ENCODE assay signal across 9 cellular contexts in genomic region chr6:108118359-108118724, GRCh38. TPM values are rescaled to one million over a fixed set of nuclear protein-coding genes. Genes with fewer than 3 reads are reported as not detected.
DNase-seq lines count a peak whose midpoint lies in the region; TF ChIP-seq lines count a peak whose summit lies in the region.
"Had no signal": no experiment of that assay in that cellular context is flagged by ENCODE, and none has a peak within 500 bp of the region (broad histone marks: within the 10 kb centered on the region; RNA-seq: fewer than 3 reads in every experiment).

No MANE protein-coding gene starts in this region.

- no peaks in the 10 kb centered on the region for H3K36me3 ChIP-seq in effector memory CD4-positive, alpha-beta T cell (ENCODE audit: control insufficient read depth, insufficient read depth, low read length)
- H3K36me3 ChIP-seq in neural progenitor cell (no peaks in the 10 kb centered on the region), brain microvascular endothelial cell (replicated peaks) (no peaks in the 10 kb centered on the region)

- intact Hi-C loops in CD14-positive monocyte (cut with micrococcal nuclease): loop anchor here in 1 of 2 donors (10.0 kb wide), 1 partner anchor 406 kb away; no protein-coding TSS in a partner anchor

- TF ChIP-seq CTCF in CD14-positive monocyte (IDR thresholded peaks at IDR 0.05) (no peak), neural progenitor cell (IDR thresholded peaks at IDR 0.05) (no peak), brain microvascular endothelial cell (IDR thresholded peaks at IDR 0.05; ENCODE audit: low read depth, low read length, missing control alignments) (no peak), endothelial cell (IDR thresholded peaks at IDR 0.05; ENCODE audit: unreplicated experiment) (no peak)

- DNase-seq in CD14-positive monocyte (ENCODE audit: low spot score): no peak
- no peak for DNase-seq in Jurkat, Clone E6-1 (ENCODE audit: low read depth, low spot score)
- no peak for DNase-seq in effector memory CD4-positive, alpha-beta T cell
- peak; percentile 33 for DNase-seq in neural progenitor cell (ENCODE audit: low spot score)
- no peak for DNase-seq in brain microvascular endothelial cell
- DNase-seq in occipital lobe (lab: John Stamatoyannopoulos, UW): no peak
- DNase-seq in HPDE6-E6E7 (ENCODE audit: extremely low spot score): no peak
- no peak for DNase-seq in endothelial cell (ENCODE audit: low spot score)

- H3K4me1 Mint-ChIP-seq in CD14-positive monocyte (peaks cover 61% of the 10 kb centered on the region), neural progenitor cell (peaks cover 59% of the 10 kb centered on the region), endothelial cell (ENCODE audit: unreplicated experiment) (peaks cover 39% of the 10 kb centered on the region)

- H3K27ac Mint-ChIP-seq in CD14-positive monocyte (no peak overlapping the region), neural progenitor cell (no peak overlapping the region), endothelial cell (ENCODE audit: unreplicated experiment) (no peak overlapping the region)

- peaks cover 43% of the 10 kb centered on the region for H3F3A ChIP-seq in neural progenitor cell (ENCODE audit: low read depth)

- H3K27me3 Mint-ChIP-seq in CD14-positive monocyte (ENCODE audit: low read depth in 3 of 3) (peaks cover 96 to 99% (median 98%) of the 10 kb centered on the region in 3 donors), neural progenitor cell (ENCODE audit: insufficient read depth, low read depth) (peaks cover 81% of the 10 kb centered on the region), endothelial cell (ENCODE audit: unreplicated experiment) (peaks cover 52% of the 10 kb centered on the region)

- no peak overlapping the region for H2AFZ ChIP-seq in neural progenitor cell (replicated peaks)

- no peaks in the 10 kb centered on the region for H3K9me3 ChIP-seq in effector memory CD4-positive, alpha-beta T cell (ENCODE audit: control insufficient read depth, low read length)
- no peaks in the 10 kb centered on the region for H3K9me3 ChIP-seq in neural progenitor cell (ENCODE audit: low read depth)

- H3K36me3 Mint-ChIP-seq in CD14-positive monocyte: peaks cover 23 to 34% of the 10 kb centered on the region in 2 donors
- H3K36me3 Mint-ChIP-seq in neural progenitor cell: no peaks in the 10 kb centered on the region
- peaks cover 8% of the 10 kb centered on the region for H3K36me3 Mint-ChIP-seq in endothelial cell (ENCODE audit: low read depth, unreplicated experiment)

- peaks cover 41% of the 10 kb centered on the region for H3K4me1 ChIP-seq in effector memory CD4-positive, alpha-beta T cell (ENCODE audit: control insufficient read depth, insufficient read depth, low read length, poor library complexity, severe bottlenecking)
- peaks cover 49% of the 10 kb centered on the region for H3K4me1 ChIP-seq in neural progenitor cell

- peak overlapping the region; percentile 81 for H3K4me2 ChIP-seq in neural progenitor cell

- H3K4me3 Mint-ChIP-seq in CD14-positive monocyte (peak overlapping the region; percentile 89 to 99), neural progenitor cell (peak overlapping the region; percentile 86), endothelial cell (ENCODE audit: unreplicated experiment) (no peak overlapping the region)

- no peaks in the 10 kb centered on the region for H3K79me2 ChIP-seq in neural progenitor cell (ENCODE audit: low read depth)

- peaks cover 71% of the 10 kb centered on the region for H4K20me1 ChIP-seq in neural progenitor cell (ENCODE audit: low read depth)

- in situ Hi-C loops in brain microvascular endothelial cell (cut with HindIII; ENCODE audit: low pct_ligation_motif_present, low sequenced_read_pairs): loop anchor here (25.0 kb wide), 1 partner anchor 369 kb away; no protein-coding TSS in a partner anchor

- peaks cover 2 to 57% (median 34%) of the 10 kb centered on the region in 7 donors for H3K9me3 Mint-ChIP-seq in CD14-positive monocyte
- H3K9me3 Mint-ChIP-seq in neural progenitor cell: no peaks in the 10 kb centered on the region
- no peaks in the 10 kb centered on the region for H3K9me3 Mint-ChIP-seq in endothelial cell (ENCODE audit: unreplicated experiment)

- H3K27ac ChIP-seq in effector memory CD4-positive, alpha-beta T cell (ENCODE audit: insufficient read depth, low read length, poor library complexity, severe bottlenecking): no peak overlapping the region
- H3K27ac ChIP-seq in neural progenitor cell (no peak overlapping the region), brain microvascular endothelial cell (no peak overlapping the region)

- H3K4me3 ChIP-seq in Jurkat, Clone E6-1 (ENCODE audit: low read length): peak overlapping the region; percentile 51
- H3K4me3 ChIP-seq in effector memory CD4-positive, alpha-beta T cell (ENCODE audit: insufficient read depth, low read depth, low read length, poor library complexity, severe bottlenecking): peak overlapping the region; percentile 81
- H3K4me3 ChIP-seq in neural progenitor cell (peak overlapping the region; percentile 48), brain microvascular endothelial cell (ENCODE audit: low read depth, low read length) (no peak overlapping the region)

- H3K27me3 ChIP-seq in effector memory CD4-positive, alpha-beta T cell (replicated peaks; ENCODE audit: control insufficient read depth, insufficient read depth, low read length, poor library complexity, severe bottlenecking): peaks cover 59% of the 10 kb centered on the region
- H3K27me3 ChIP-seq in neural progenitor cell (peaks cover 100% of the 10 kb centered on the region), brain microvascular endothelial cell (replicated peaks) (peaks cover 63% of the 10 kb centered on the region)

- H3K9ac ChIP-seq in neural progenitor cell: no peak overlapping the region

RNA-seq across cellular contexts. Expression of gene OSTM1, which starts 43.8 kb away (rescaled TPM):
- 10 to 100 TPM; 49.7 to 60.1 TPM for polyA plus RNA-seq in CD14-positive monocyte
- 24.9 TPM for polyA plus RNA-seq in Jurkat, Clone E6-1 (2012; ENCODE audit: insufficient read depth, insufficient read length)
- total RNA-seq in neural progenitor cell (ENCODE audit: low replicate concordance): 18.0 and 42.8 TPM in 2 replicates
- total RNA-seq in occipital lobe: 61.8 TPM
- 22.7 TPM for total RNA-seq in endothelial cell (ENCODE audit: unreplicated experiment)

RNA-seq across cellular contexts. Expression of gene NR2E1, which starts 47.5 kb away (rescaled TPM):
- not detected for polyA plus RNA-seq in CD14-positive monocyte
- not detected for polyA plus RNA-seq in Jurkat, Clone E6-1 (2012; ENCODE audit: insufficient read depth, insufficient read length)
- total RNA-seq in neural progenitor cell (ENCODE audit: low replicate concordance) (0.25 and 1.0 TPM in 2 replicates), occipital lobe (9.8 TPM), endothelial cell (ENCODE audit: unreplicated experiment) (not detected)
- total RNA-seq: activated CD8-positive, alpha-beta memory T cell treated with anti-CD3 and anti-CD28 coated beads for 36 hours had no signal
